Comparison of ENCODE assay signal across 18 cellular contexts in the genomic region with DNA sequence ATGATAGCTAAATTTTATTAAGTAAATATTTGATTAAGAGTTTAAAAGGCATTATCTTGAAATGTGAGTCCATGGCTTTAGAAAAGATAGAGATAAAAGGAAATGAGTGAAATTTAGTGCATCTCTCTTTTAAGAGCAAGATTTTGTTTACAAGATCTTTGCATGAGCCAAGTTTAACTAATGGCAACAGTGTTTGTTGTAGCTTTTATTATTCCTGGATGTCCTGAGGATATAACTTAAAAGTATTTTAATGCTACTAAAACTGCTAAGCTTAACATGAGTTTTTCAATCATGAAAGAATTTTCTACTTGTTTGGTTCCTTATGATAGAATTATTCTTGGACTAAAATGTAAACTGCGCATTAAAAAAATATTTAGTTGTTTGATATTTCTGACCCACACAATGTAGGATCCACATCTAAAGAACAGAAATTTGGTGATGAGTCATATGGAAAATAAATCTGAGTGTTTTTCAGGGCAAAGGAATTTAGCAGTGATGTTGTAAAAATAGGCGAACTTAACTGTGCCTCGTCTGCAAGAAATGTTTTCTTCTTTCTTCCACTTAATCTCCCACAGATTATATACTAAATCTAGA.
A peak's percentile ranks its signal among the peaks of the same experiment; 100 is the strongest.
DNase-seq lines count a peak whose midpoint lies in the region; ATAC-seq, FAIRE-seq and TF ChIP-seq lines count a peak whose summit lies in the region.
"Had no signal": no experiment of that assay in that cellular context is flagged by ENCODE, and none has a peak within 500 bp of the region (broad histone marks: within the 10 kb centered on the region; RNA-seq: fewer than 3 reads in every experiment).

No MANE protein-coding gene starts in this region.

- H3K36me3 ChIP-seq in bronchial epithelial cell (ENCODE audit: control insufficient read depth, insufficient read depth, low read length), result no peaks in the 10 kb centered on the region
- H3K36me3 ChIP-seq: right lobe of liver had no signal

- no peak overlapping the region for H3K4me3 ChIP-seq in bronchial epithelial cell (ENCODE audit: low read depth, low read length)
- H3K4me3 ChIP-seq: right lobe of liver had no signal

- TF ChIP-seq CTCF in bronchial epithelial cell (IDR thresholded peaks at IDR 0.05; ENCODE audit: insufficient read depth, low read length, severe bottlenecking), result no peak

- DNase-seq in HT1080 (ENCODE audit: low read depth), result peak; percentile 50
- DNase-seq in bronchial epithelial cell (ENCODE audit: low read depth), result peak; percentile 49
- peak; percentile 84 for DNase-seq in iris pigment epithelial cell (ENCODE audit: low read depth)
- DNase-seq in globus pallidus (ENCODE audit: low spot score), result no peak
- DNase-seq: activated CD4-positive, alpha-beta T cell treated with anti-CD3 and anti-CD28 coated beads for 1 hour; activated T-cell treated with anti-CD3 and anti-CD28 coated beads, Interleukin-2, amount 50 U/mL, for 24 hours; amygdala; effector CD8-positive, alpha-beta T cell; natural killer cell; NCI-H1417 treated with DMSO at 0.1 percent for 48 hours; NCI-H510A treated with DMSO at 0.1 percent for 48 hours; right lobe of liver; stimulated activated naive CD4-positive, alpha-beta T cell had no signal

- H3K27me3 ChIP-seq in bronchial epithelial cell (ENCODE audit: control insufficient read depth, insufficient read depth, low read length), result no peaks in the 10 kb centered on the region
- H3K27me3 ChIP-seq: right lobe of liver had no signal

- no peak for ATAC-seq in HG02798 (IDR thresholded peaks at IDR 0.05; ENCODE audit: poor library complexity, unreplicated experiment)
- no peak for ATAC-seq in GM18858 (IDR thresholded peaks at IDR 0.05; ENCODE audit: unreplicated experiment)
- no peak for ATAC-seq in GM18870 (IDR thresholded peaks at IDR 0.05; ENCODE audit: unreplicated experiment)
- ATAC-seq: left lobe of liver, natural killer cell, Panc1, right lobe of liver had no signal

- no peak for FAIRE-seq in bronchial epithelial cell (lab: Jason Lieb, UNC)
